In genomic region chr5:140039561-140039960, GRCh38 we compare ENCODE assay signal across 1 cellular context.
TF ChIP-seq lines count a peak whose summit lies in the region.

No MANE protein-coding gene starts in this region.

TF ChIP-seq in HepG2, 621 proteins besides CTCF, POLR2A, EP300 and RAD21:
- no peak for TF ChIP-seq ZNF687 (CRISPR knock-in tag; IDR thresholded peaks at IDR 0.05)
- TF ChIP-seq CEBPB (IDR thresholded peaks at IDR 0.05; ENCODE audit: borderline replicate concordance, low read depth, low read length), result peak; percentile 19; the same call in 1 of the 2 replicates
